ENCODE assay signal across 11 cellular contexts in genomic region chr2:121617042-121617599, GRCh38. TPM values are rescaled to one million over a fixed set of nuclear protein-coding genes. Genes with fewer than 3 reads are reported as not detected.
DNase-seq lines count a peak whose midpoint lies in the region; ATAC-seq and TF ChIP-seq lines count a peak whose summit lies in the region.
"Had no signal": no experiment of that assay in that cellular context is flagged by ENCODE, and none has a peak within 500 bp of the region (broad histone marks: within the 10 kb centered on the region; RNA-seq: fewer than 3 reads in every experiment).

No MANE protein-coding gene starts in this region.

- no peaks in the 10 kb centered on the region for H3K27me3 Mint-ChIP-seq in effector memory CD8-positive, alpha-beta T cell

- H3K4me1 Mint-ChIP-seq in effector memory CD8-positive, alpha-beta T cell (ENCODE audit: low read depth in 2 of 2): peaks cover 4 to 20% of the 10 kb centered on the region in 2 donors

- no peaks in the 10 kb centered on the region for H3K9me3 ChIP-seq in gastrocnemius medialis

- no peaks in the 10 kb centered on the region for H3K9me3 Mint-ChIP-seq in effector memory CD8-positive, alpha-beta T cell

- no peak overlapping the region for H3K4me3 Mint-ChIP-seq in effector memory CD8-positive, alpha-beta T cell

- in situ Hi-C loops in gastrocnemius medialis (cut with MboI; ENCODE audit: low sequenced_read_pairs in 4 of 4): no loop called here

- no peak overlapping the region for H3K27ac Mint-ChIP-seq in effector memory CD8-positive, alpha-beta T cell

- peak overlapping the region; percentile 48 to 82 (median 61) for H3K27ac ChIP-seq in gastrocnemius medialis

- no peak for TF ChIP-seq CTCF in gastrocnemius medialis (IDR thresholded peaks at IDR 0.05 in 4 of 5, conservative IDR thresholded peaks at IDR 0.05 in 1 of 5)

- no peaks in the 10 kb centered on the region for H3K36me3 ChIP-seq in gastrocnemius medialis

- DNase-seq in NCI-H510A treated with DMSO at 0.1 percent for 48 hours (lab: John Stamatoyannopoulos, UW): peak; percentile 37
- DNase-seq in NCI-H510A (lab: John Stamatoyannopoulos, UW): no peak
- no peak for DNase-seq in effector memory CD8-positive, alpha-beta T cell
- DNase-seq in gastrocnemius medialis: no peak
- DNase-seq in globus pallidus (ENCODE audit: low spot score): no peak
- DNase-seq in LoVo (ENCODE audit: low spot score): no peak
- DNase-seq: effector CD4-positive, alpha-beta T cell; NCI-H1105 had no signal

- ATAC-seq in HG03575 (IDR thresholded peaks at IDR 0.05; ENCODE audit: extremely low read depth, insufficient number of reproducible peaks, low FRiP score, unreplicated experiment) (peak; percentile 56), gastrocnemius medialis (peak in 1 of 2 donors; percentile 19), GM21528 (IDR thresholded peaks at IDR 0.05; ENCODE audit: low FRiP score, unreplicated experiment) (no peak)
- ATAC-seq in effector memory CD8-positive, alpha-beta T cell (replicated peaks): peak; percentile 53
- ATAC-seq: HCT116 had no signal

- peaks cover 11% of the 10 kb centered on the region for H3K36me3 Mint-ChIP-seq in effector memory CD8-positive, alpha-beta T cell (ENCODE audit: insufficient read depth)

- no peak overlapping the region for H3K4me3 ChIP-seq in gastrocnemius medialis

- intact Hi-C loops in gastrocnemius medialis (cut with DNase I; ENCODE audit: low total_unique reads): no loop called here

- H3K27me3 ChIP-seq in gastrocnemius medialis: no peaks in the 10 kb centered on the region

- TF ChIP-seq POLR2A in gastrocnemius medialis (IDR thresholded peaks at IDR 0.05): no peak

- peaks cover 50 to 65% of the 10 kb centered on the region in 2 donors for H3K4me1 ChIP-seq in gastrocnemius medialis

RNA-seq across cellular contexts. Expression of gene CLASP1, which starts 32.1 kb away (rescaled TPM):
- total RNA-seq in gastrocnemius medialis: 10 to 100 TPM; 50.1 to 73.9 (median 61.4) TPM
